In genomic region chr7:135670179-135670578, GRCh38 we compare ENCODE assay signal across 1 cellular context.
TF ChIP-seq lines count a peak whose summit lies in the region.

No MANE protein-coding gene starts in this region.

TF ChIP-seq in SK-N-SH treated with all-trans-retinoic acid at 6 μM for 48 hours, 23 proteins besides CTCF, POLR2A, EP300 and RAD21 (continued from another document):
- no peak for TF ChIP-seq ZFP3 (CRISPR knock-in tag; IDR thresholded peaks at IDR 0.05)
- TF ChIP-seq ISL1 (CRISPR knock-in tag; IDR thresholded peaks at IDR 0.05) = no peak
- no peak for TF ChIP-seq SNAI2 (CRISPR knock-in tag; IDR thresholded peaks at IDR 0.05)
